In the genomic region with DNA sequence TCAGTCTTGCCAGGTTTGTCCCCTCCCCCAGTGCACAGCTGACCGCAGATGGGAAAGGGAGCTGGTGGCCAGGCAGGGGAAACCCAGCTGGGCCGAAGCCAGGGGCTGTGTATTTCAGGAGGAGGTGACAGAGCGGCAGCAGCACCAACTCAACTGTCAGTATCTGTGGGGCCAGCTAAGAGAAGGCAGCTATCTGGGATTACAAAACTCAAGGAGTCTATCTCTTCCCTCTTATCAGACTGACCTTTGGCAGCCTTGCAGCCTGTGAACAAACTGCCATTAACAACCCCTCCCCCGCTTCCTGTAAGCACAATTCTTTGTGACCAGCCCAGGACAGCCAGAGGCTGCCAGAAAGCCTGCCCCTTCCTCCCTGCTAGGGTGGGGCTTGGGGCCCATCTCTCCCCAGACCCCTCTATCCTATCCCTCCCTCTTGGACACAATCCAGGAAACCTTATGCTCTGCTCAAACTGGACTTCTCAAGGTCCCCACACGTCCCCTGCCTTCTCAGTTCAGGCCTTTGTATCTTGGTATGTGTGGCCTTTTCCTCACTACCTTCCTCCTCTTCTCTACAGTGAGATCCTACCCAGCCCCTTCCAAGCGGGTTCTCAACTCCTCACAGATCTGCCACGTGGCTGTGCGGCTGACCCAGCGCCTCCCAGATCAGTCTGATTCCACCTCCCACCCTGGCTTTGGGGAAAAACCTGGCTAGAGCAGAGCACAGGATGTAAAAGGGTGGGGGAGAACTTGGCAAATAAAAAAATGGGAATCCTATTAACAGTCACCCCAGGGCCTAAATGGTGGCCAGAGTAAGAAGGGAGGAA, we compare ENCODE assay signal across 1 cellular context.
A peak's percentile ranks its signal among the peaks of the same experiment; 100 is the strongest.
TF ChIP-seq lines count a peak whose summit lies in the region.

No MANE protein-coding gene starts in this region.

TF ChIP-seq in HepG2, 621 proteins besides CTCF, POLR2A, EP300 and RAD21 (continued from another document and continues in another):
- TF ChIP-seq GLMP (CRISPR knock-in tag; IDR thresholded peaks at IDR 0.05; ENCODE audit: borderline replicate concordance) (no peak), ZNF256 (CRISPR knock-in tag; conservative IDR thresholded peaks at IDR 0.05) (no peak), MTF1 (CRISPR knock-in tag; IDR thresholded peaks at IDR 0.05) (no peak), THAP11 (CRISPR knock-in tag; IDR thresholded peaks at IDR 0.05) (peak; percentile 93), ZNF33A (CRISPR knock-in tag; IDR thresholded peaks at IDR 0.05; ENCODE audit: borderline replicate concordance) (no peak), SP2 (CRISPR knock-in tag; IDR thresholded peaks at IDR 0.05) (no peak), ZNF281 (CRISPR knock-in tag; IDR thresholded peaks at IDR 0.05; ENCODE audit: borderline replicate concordance) (peak; percentile 99), NFE2L2 (IDR thresholded peaks at IDR 0.05; ENCODE audit: low read length) (peak; percentile 1), CEBPB (IDR thresholded peaks at IDR 0.05; ENCODE audit: borderline replicate concordance, low read depth, low read length) (peak; percentile 80; the same call in 1 of the 2 replicates), MIER2 (CRISPR knock-in tag; IDR thresholded peaks at IDR 0.05) (peak; percentile 79; the same call in 1 of the 2 replicates), ZSCAN9 (CRISPR knock-in tag; IDR thresholded peaks at IDR 0.05; ENCODE audit: borderline replicate concordance) (peak; percentile 62; the same call in 1 of the 2 replicates), CREB1 (IDR thresholded peaks at IDR 0.05) (peak; percentile 22; the same call in 1 of the 2 replicates), CREB1 (CRISPR knock-in tag; IDR thresholded peaks at IDR 0.05) (peak; percentile 54; the same call in 1 of the 2 replicates), CCAR2 (optimal IDR thresholded peaks at IDR 0.05; ENCODE audit: low read depth, low read length) (no peak), MAFG (CRISPR knock-in tag; IDR thresholded peaks at IDR 0.05) (no peak), ZNF788 (CRISPR knock-in tag; IDR thresholded peaks at IDR 0.05; ENCODE audit: borderline replicate concordance) (peak; percentile 99; the same call in 1 of the 2 replicates), THYN1 (CRISPR knock-in tag; IDR thresholded peaks at IDR 0.05; ENCODE audit: borderline replicate concordance, low read depth) (no peak; the same call in 1 of the 2 replicates), ZNF761 (CRISPR knock-in tag; conservative IDR thresholded peaks at IDR 0.05) (peak; percentile 98), KLF13 (CRISPR knock-in tag; IDR thresholded peaks at IDR 0.05) (no peak), E2F5 (CRISPR knock-in tag; conservative IDR thresholded peaks at IDR 0.05) (no peak), ZFP36L2 (CRISPR knock-in tag; IDR thresholded peaks at IDR 0.05) (no peak), ZBTB42 (CRISPR knock-in tag; IDR thresholded peaks at IDR 0.05) (no peak), NFIB (CRISPR knock-in tag; IDR thresholded peaks at IDR 0.05; ENCODE audit: borderline replicate concordance) (no peak), ZBTB46 (CRISPR knock-in tag; IDR thresholded peaks at IDR 0.05; ENCODE audit: borderline replicate concordance) (peak; percentile 80; the same call in 1 of the 2 replicates), SP5 (CRISPR knock-in tag; IDR thresholded peaks at IDR 0.05; ENCODE audit: borderline replicate concordance, low read depth) (peak; percentile 97), ZFX (CRISPR knock-in tag; IDR thresholded peaks at IDR 0.05; ENCODE audit: low read depth) (peak; percentile 78), POLR2AphosphoS2 (IDR thresholded peaks at IDR 0.05; ENCODE audit: low read depth, low read length) (no peak), ZNF775 (CRISPR knock-in tag; IDR thresholded peaks at IDR 0.05; ENCODE audit: borderline replicate concordance) (no peak; the same call in 1 of the 2 replicates), ZKSCAN5 (CRISPR knock-in tag; IDR thresholded peaks at IDR 0.05) (peak; percentile 97), HOXA3 (CRISPR knock-in tag; IDR thresholded peaks at IDR 0.05) (peak; percentile 91), ZNF12 (CRISPR knock-in tag; IDR thresholded peaks at IDR 0.05) (peak; percentile 90; the same call in 1 of the 2 replicates), PHF21A (CRISPR knock-in tag; IDR thresholded peaks at IDR 0.05) (peak; percentile 99), ZSCAN31 (CRISPR knock-in tag; IDR thresholded peaks at IDR 0.05; ENCODE audit: low read depth) (peak; percentile 94; the same call in 1 of the 2 replicates), ZBTB8A (CRISPR knock-in tag; IDR thresholded peaks at IDR 0.05; ENCODE audit: borderline replicate concordance, low read depth) (no peak), ZBTB49 (CRISPR knock-in tag; IDR thresholded peaks at IDR 0.05; ENCODE audit: borderline replicate concordance) (no peak), ASH2L (IDR thresholded peaks at IDR 0.05; ENCODE audit: insufficient read length, low read depth, low read length) (peak; percentile 86), ZKSCAN1 (IDR thresholded peaks at IDR 0.05; ENCODE audit: low read length) (no peak), FOXA3 (CRISPR knock-in tag; IDR thresholded peaks at IDR 0.05) (peak; percentile 86), SOX13 (IDR thresholded peaks at IDR 0.05) (peak; percentile 61), SOX13 (CRISPR knock-in tag; conservative IDR thresholded peaks at IDR 0.05 in 1 of 2, IDR thresholded peaks at IDR 0.05 in 1 of 2) (peak in 1 of 2 experiments; percentile 96; a peak in 2 of 4 replicates), EZH2 (conservative IDR thresholded peaks at IDR 0.05; ENCODE audit: low read depth, low read length) (no peak), ZNF143 (CRISPR knock-in tag; IDR thresholded peaks at IDR 0.05) (peak; percentile 68; the same call in 1 of the 2 replicates), CHD4 (IDR thresholded peaks at IDR 0.05; ENCODE audit: borderline replicate concordance, low read length) (peak; percentile 7; the same call in 1 of the 2 replicates)
- TF ChIP-seq, protein P1, sequence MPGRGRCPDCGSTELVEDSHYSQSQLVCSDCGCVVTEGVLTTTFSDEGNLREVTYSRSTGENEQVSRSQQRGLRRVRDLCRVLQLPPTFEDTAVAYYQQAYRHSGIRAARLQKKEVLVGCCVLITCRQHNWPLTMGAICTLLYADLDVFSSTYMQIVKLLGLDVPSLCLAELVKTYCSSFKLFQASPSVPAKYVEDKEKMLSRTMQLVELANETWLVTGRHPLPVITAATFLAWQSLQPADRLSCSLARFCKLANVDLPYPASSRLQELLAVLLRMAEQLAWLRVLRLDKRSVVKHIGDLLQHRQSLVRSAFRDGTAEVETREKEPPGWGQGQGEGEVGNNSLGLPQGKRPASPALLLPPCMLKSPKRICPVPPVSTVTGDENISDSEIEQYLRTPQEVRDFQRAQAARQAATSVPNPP (CRISPR knock-in tag; IDR thresholded peaks at IDR 0.05), result peak; percentile 92
- TF ChIP-seq, protein P2, sequence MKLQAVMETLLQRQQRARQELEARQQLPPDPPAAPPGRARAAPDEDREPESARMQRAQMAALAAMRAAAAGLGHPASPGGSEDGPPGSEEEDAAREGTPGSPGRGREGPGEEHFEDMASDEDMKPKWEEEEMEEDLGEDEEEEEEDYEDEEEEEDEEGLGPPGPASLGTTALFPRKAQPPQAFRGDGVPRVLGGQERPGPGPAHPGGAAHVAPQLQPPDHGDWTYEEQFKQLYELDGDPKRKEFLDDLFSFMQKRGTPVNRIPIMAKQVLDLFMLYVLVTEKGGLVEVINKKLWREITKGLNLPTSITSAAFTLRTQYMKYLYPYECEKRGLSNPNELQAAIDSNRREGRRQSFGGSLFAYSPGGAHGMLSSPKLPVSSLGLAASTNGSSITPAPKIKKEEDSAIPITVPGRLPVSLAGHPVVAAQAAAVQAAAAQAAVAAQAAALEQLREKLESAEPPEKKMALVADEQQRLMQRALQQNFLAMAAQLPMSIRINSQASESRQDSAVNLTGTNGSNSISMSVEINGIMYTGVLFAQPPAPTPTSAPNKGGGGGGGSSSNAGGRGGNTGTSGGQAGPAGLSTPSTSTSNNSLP (IDR thresholded peaks at IDR 0.05; ENCODE audit: low read depth, low read length), result peak; percentile 72
- TF ChIP-seq, protein P3, sequence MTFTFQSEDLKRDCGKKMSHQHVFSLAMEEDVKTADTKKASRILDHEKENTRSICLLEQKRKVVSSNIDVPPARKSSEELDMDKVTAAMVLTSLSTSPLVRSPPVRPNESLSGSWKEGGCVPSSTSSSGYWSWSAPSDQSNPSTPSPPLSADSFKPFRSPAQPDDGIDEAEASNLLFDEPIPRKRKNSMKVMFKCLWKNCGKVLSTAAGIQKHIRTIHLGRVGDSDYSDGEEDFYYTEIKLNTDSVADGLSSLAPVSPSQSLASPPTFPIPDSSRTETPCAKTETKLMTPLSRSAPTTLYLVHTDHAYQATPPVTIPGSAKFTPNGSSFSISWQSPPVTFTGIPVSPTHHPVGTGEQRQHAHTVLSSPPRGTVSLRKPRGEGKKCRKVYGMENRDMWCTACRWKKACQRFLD (CRISPR knock-in tag; IDR thresholded peaks at IDR 0.05; ENCODE audit: borderline replicate concordance), result no peak; the same call in 1 of the 2 replicates
